Comparison of ENCODE assay signal across 27 cellular contexts in genomic region chr15:89982315-89983055, GRCh38. TPM values are rescaled to one million over a fixed set of nuclear protein-coding genes. Genes with fewer than 3 reads are reported as not detected.
A peak's percentile ranks its signal among the peaks of the same experiment; 100 is the strongest.
DNase-seq lines count a peak whose midpoint lies in the region; ATAC-seq, FAIRE-seq and TF ChIP-seq lines count a peak whose summit lies in the region.
"Had no signal": no experiment of that assay in that cellular context is flagged by ENCODE, and none has a peak within 500 bp of the region (broad histone marks: within the 10 kb centered on the region; RNA-seq: fewer than 3 reads in every experiment).

No MANE protein-coding gene starts in this region.

- H3K56ac ChIP-seq in mesendoderm (ENCODE audit: low read length) = peak overlapping the region; percentile 56

- WGBS in A549 (ENCODE audit: missing lambda C conversion rate) = 51% methylated on average over 7 of the region's 7 CpGs
- WGBS in HUES64 = 32% methylated on average over 7 of the region's 7 CpGs
- 47 to 62% methylated on average over 6 to 7 of the region's 7 CpGs for WGBS in endodermal cell (ENCODE audit: insufficient coverage in 1 of 2, insufficient read length in 1 of 2), 2 experiments
- WGBS in mesendoderm (ENCODE audit: extremely low coverage, insufficient coverage, low lambda C conversion rate) = no CpG with 5 or more reads among the region's 7 CpGs
- WGBS in trophoblast cell (ENCODE audit: extremely low coverage, insufficient coverage, insufficient read length) = no CpG with 5 or more reads among the region's 7 CpGs

- no peak overlapping the region for H3K4ac ChIP-seq in mesendoderm (ENCODE audit: low read depth, low read length)
- H3K4ac ChIP-seq in trophoblast cell (ENCODE audit: low read depth, low read length) = no peak overlapping the region

- H2BK15ac ChIP-seq in mesendoderm (replicated peaks; ENCODE audit: low read depth) = no peak overlapping the region

- H3K4me3 ChIP-seq in A549 = no peak overlapping the region
- no peak overlapping the region; the same call in 1 of the 2 replicates for H3K4me3 ChIP-seq in HUES64 (ENCODE audit: low read length)
- no peak overlapping the region for H3K4me3 ChIP-seq in endodermal cell (ENCODE audit: low read length)
- H3K4me3 ChIP-seq in mesendoderm (ENCODE audit: low read length) = no peak overlapping the region
- H3K4me3 ChIP-seq in trophoblast cell (ENCODE audit: low read depth, low read length) = no peak overlapping the region
- H3K4me3 ChIP-seq: GM23248 had no signal

- H4K8ac ChIP-seq in mesendoderm (ENCODE audit: low read depth, low read length) (no peak overlapping the region), trophoblast cell (ENCODE audit: low read depth, low read length) (no peak overlapping the region)

- CTCF ChIA-PET in A549 (lab: Yijun Ruan, JAX) = interaction anchor here (1.5 to 2.0 kb wide), 2 partner anchors 11 to 15 kb away, joined by 5 to 6 read pairs; no protein-coding TSS in a partner anchor
- CTCF ChIA-PET in CD4-positive, alpha-beta T cell (lab: Charles Lee) = interaction anchor here (0.6 kb wide), 2 partner anchors 136 to 1256 kb away, joined by 3 read pairs; no protein-coding TSS in a partner anchor

- H3K4me3 Mint-ChIP-seq in endodermal cell = no peak overlapping the region
- H3K4me3 Mint-ChIP-seq in CD4-positive, alpha-beta T cell = no peak overlapping the region

- H3K36me3 Mint-ChIP-seq in endodermal cell (ENCODE audit: low read depth) = peaks cover 2% of the 10 kb centered on the region
- H3K36me3 Mint-ChIP-seq in CD4-positive, alpha-beta T cell (ENCODE audit: low read depth) = no peaks in the 10 kb centered on the region

- H3K23ac ChIP-seq in mesendoderm (ENCODE audit: low read length) = no peak overlapping the region
- no peak overlapping the region for H3K23ac ChIP-seq in trophoblast cell (ENCODE audit: low read length)

- H2AK5ac ChIP-seq in mesendoderm (ENCODE audit: low read length) (no peak overlapping the region), trophoblast cell (ENCODE audit: low read length) (no peak overlapping the region)

- no peaks in the 10 kb centered on the region for H3K79me1 ChIP-seq in mesendoderm (ENCODE audit: low read length)
- H3K79me1 ChIP-seq in trophoblast cell (ENCODE audit: low read length) = no peaks in the 10 kb centered on the region

- H2BK5ac ChIP-seq in mesendoderm (ENCODE audit: low read length) (no peak overlapping the region), trophoblast cell (ENCODE audit: low read depth, low read length, poor library complexity) (no peak overlapping the region)

- H3K27me3 Mint-ChIP-seq in endodermal cell (ENCODE audit: insufficient read depth) = peaks cover 35% of the 10 kb centered on the region
- H3K27me3 Mint-ChIP-seq in CD4-positive, alpha-beta T cell = no peaks in the 10 kb centered on the region

- TF ChIP-seq POLR2A in A549 (IDR thresholded peaks at IDR 0.05; ENCODE audit: low read length) = no peak

- H2BK120ac ChIP-seq in mesendoderm (ENCODE audit: low read depth, low read length) = no peak overlapping the region
- H2BK120ac ChIP-seq in trophoblast cell (ENCODE audit: insufficient read depth, low read length, poor library complexity) = no peak overlapping the region

- H3K79me2 ChIP-seq in mesendoderm (ENCODE audit: control insufficient read depth, insufficient read depth, low read length) (no peaks in the 10 kb centered on the region), trophoblast cell (ENCODE audit: control insufficient read depth, insufficient read depth, low read length, poor library complexity) (no peaks in the 10 kb centered on the region)

- H3K14ac ChIP-seq in trophoblast cell (ENCODE audit: low read length) = no peak overlapping the region

- TF ChIP-seq CTCF in A549 (IDR thresholded peaks at IDR 0.05) (no peak), endodermal cell (conservative IDR thresholded peaks at IDR 0.05) (no peak)
- no peak for TF ChIP-seq CTCF in CD4-positive, alpha-beta T cell (IDR thresholded peaks at IDR 0.05)

- H3K4me2 ChIP-seq in A549 (no peak overlapping the region), mesendoderm (ENCODE audit: low read length) (no peak overlapping the region), trophoblast cell (ENCODE audit: low read length) (no peak overlapping the region)

- H2BK12ac ChIP-seq in trophoblast cell (ENCODE audit: low read length) = no peak overlapping the region

- H3K18ac ChIP-seq in mesendoderm (ENCODE audit: low read length) (no peak overlapping the region), trophoblast cell (ENCODE audit: low read length) (no peak overlapping the region)

- no peak for TF ChIP-seq EP300 in A549 (IDR thresholded peaks at IDR 0.05)

- FAIRE-seq in A549 (lab: Jason Lieb, UNC) = no peak
- FAIRE-seq: GM18507, HepG2 had no signal

- H3K9ac ChIP-seq in HUES64 (ENCODE audit: low read depth, low read length) (peak overlapping the region; percentile 54; the same call in 1 of the 2 replicates), endodermal cell (ENCODE audit: extremely low read depth, low read length, poor library complexity, severe bottlenecking) (no peak overlapping the region), mesendoderm (ENCODE audit: low read length) (no peak overlapping the region), trophoblast cell (ENCODE audit: low read length) (no peak overlapping the region)
- H3K9ac ChIP-seq: GM23248 had no signal

- ATAC-seq in A549 = peak; percentile 24 to 31; a peak in 1 of 6 replicates
- ATAC-seq in CD4-positive, alpha-beta T cell (ENCODE audit: poor library complexity) = no peak
- ATAC-seq: HepG2, Panc1 had no signal

- POLR2A ChIA-PET in A549 (lab: Yijun Ruan, JAX) = no interaction called here
- POLR2A ChIA-PET in CD4-positive, alpha-beta T cell (lab: Charles Lee) = no interaction called here

- DNase-seq in A549 (ENCODE audit: low read depth in 1 of 2, low spot score in 1 of 2) (no peak), endodermal cell (peak; percentile 88), mesendoderm (no peak), SKM-1 treated with dmso at 0.1 percent for 144 hours (lab: John Stamatoyannopoulos, UW; ENCODE audit: unreplicated experiment) (no peak), trophoblast cell (no peak), ureter (ENCODE audit: low spot score) (no peak)
- no peak for DNase-seq in CD4-positive, alpha-beta T cell
- DNase-seq: ACHN, BE2C, DMS153, GM23248, HCEC 1CT, KBM-7, MV-4-11, NCI-H1105 treated with DMSO at 0.1 percent for 48 hours, NCI-H1694, NCI-H2029 treated with DMSO at 0.1 percent for 48 hours, NCI-H2227 treated with DMSO at 0.1 percent for 48 hours, NCI-H69, SHP77 had no signal

- H3K4me1 Mint-ChIP-seq in endodermal cell = peaks cover 14% of the 10 kb centered on the region
- no peaks in the 10 kb centered on the region for H3K4me1 Mint-ChIP-seq in CD4-positive, alpha-beta T cell (ENCODE audit: low read depth)

- peaks cover 25% of the 10 kb centered on the region for H3K9me3 Mint-ChIP-seq in endodermal cell
- peaks cover 3% of the 10 kb centered on the region for H3K9me3 Mint-ChIP-seq in CD4-positive, alpha-beta T cell

- H4K91ac ChIP-seq in trophoblast cell (ENCODE audit: low read depth, low read length) = no peak overlapping the region

- H3K36me3 ChIP-seq in HUES64 (ENCODE audit: insufficient read depth, low read length) = no peaks in the 10 kb centered on the region
- no peaks in the 10 kb centered on the region for H3K36me3 ChIP-seq in endodermal cell (ENCODE audit: control insufficient read depth, insufficient read depth, low read length)
- H3K36me3 ChIP-seq in mesendoderm (ENCODE audit: control insufficient read depth, insufficient read depth, low read length) = no peaks in the 10 kb centered on the region
- no peaks in the 10 kb centered on the region for H3K36me3 ChIP-seq in trophoblast cell (ENCODE audit: control insufficient read depth in 1 of 2, insufficient read depth in 2 of 2, low read length in 2 of 2)
- H3K36me3 ChIP-seq: BE2C had no signal

- peaks cover 37% of the 10 kb centered on the region for H3K27me3 ChIP-seq in HUES64 (ENCODE audit: insufficient read depth, low read length)
- no peaks in the 10 kb centered on the region for H3K27me3 ChIP-seq in endodermal cell (ENCODE audit: control insufficient read depth, insufficient read depth, low read length, poor library complexity, severe bottlenecking)
- no peaks in the 10 kb centered on the region for H3K27me3 ChIP-seq in mesendoderm (ENCODE audit: insufficient read depth, low read length, poor library complexity)
- H3K27me3 ChIP-seq in CD4-positive, alpha-beta T cell (ENCODE audit: control insufficient read depth, insufficient read depth, low read length) = no peaks in the 10 kb centered on the region
- no peaks in the 10 kb centered on the region for H3K27me3 ChIP-seq in trophoblast cell (ENCODE audit: insufficient read depth, low read length)
- H3K27me3 ChIP-seq: BE2C had no signal

- intact Hi-C loops in CD4-positive, alpha-beta T cell (cut with DNase I, micrococcal nuclease) = loop anchor here in 1 of 2 experiments (5.0 kb wide), 1 partner anchor 40 kb away; no protein-coding TSS in a partner anchor

- H3K27ac ChIP-seq in A549 (no peak overlapping the region), HUES64 (ENCODE audit: low read depth, low read length) (peak overlapping the region; percentile 61; the same call in 1 of the 2 replicates), endodermal cell (ENCODE audit: low read depth, low read length) (no peak overlapping the region), mesendoderm (ENCODE audit: low read depth, low read length) (no peak overlapping the region), trophoblast cell (ENCODE audit: low read depth, low read length) (no peak overlapping the region)
- no peak overlapping the region for H3K27ac ChIP-seq in CD4-positive, alpha-beta T cell (ENCODE audit: low read depth, low read length)
- H3K27ac ChIP-seq: 22Rv1, GM23248, RWPE1 had no signal

- no peak overlapping the region for H2AFZ ChIP-seq in trophoblast cell (ENCODE audit: insufficient read depth, low read length, poor library complexity)
- H2AFZ ChIP-seq: GM23248 had no signal

- TF ChIP-seq RAD21 in A549 (conservative IDR thresholded peaks at IDR 0.05 in 1 of 2, IDR thresholded peaks at IDR 0.05 in 1 of 2) = no peak

- H3K4me1 ChIP-seq in A549 (no peaks in the 10 kb centered on the region), HUES64 (ENCODE audit: insufficient read depth, low read length) (peaks cover 16% of the 10 kb centered on the region; the same call in 1 of the 2 replicates), endodermal cell (ENCODE audit: control insufficient read depth, insufficient read depth, low read length) (no peaks in the 10 kb centered on the region), mesendoderm (ENCODE audit: control insufficient read depth, low read depth, low read length) (peaks cover 2% of the 10 kb centered on the region), trophoblast cell (ENCODE audit: control insufficient read depth in 1 of 2, insufficient read depth in 2 of 2, low read length in 2 of 2) (no peaks in the 10 kb centered on the region)
- H3K4me1 ChIP-seq: BE2C had no signal

- H3K27ac Mint-ChIP-seq in endodermal cell = peak overlapping the region; percentile 17
- H3K27ac Mint-ChIP-seq in CD4-positive, alpha-beta T cell = no peak overlapping the region
- H3K27ac Mint-ChIP-seq: CD14-positive monocyte had no signal

- no peak overlapping the region for H4K5ac ChIP-seq in mesendoderm (ENCODE audit: low read length)

- no peaks in the 10 kb centered on the region for H3K9me3 ChIP-seq in A549
- H3K9me3 ChIP-seq in HUES64 (ENCODE audit: insufficient read depth, low read depth, low read length) = peaks cover 12% of the 10 kb centered on the region
- H3K9me3 ChIP-seq in endodermal cell (ENCODE audit: control insufficient read depth, low read length) = peaks cover 7% of the 10 kb centered on the region
- peaks cover 10% of the 10 kb centered on the region for H3K9me3 ChIP-seq in CD4-positive, alpha-beta T cell (ENCODE audit: control insufficient read depth, low read length)
- H3K9me3 ChIP-seq in trophoblast cell (ENCODE audit: insufficient read depth, low read depth, low read length) = peaks cover 4% of the 10 kb centered on the region
- H3K9me3 ChIP-seq: BE2C had no signal

- H4K12ac ChIP-seq in trophoblast cell (ENCODE audit: low read depth, low read length) = no peak overlapping the region

RNA-seq across cellular contexts. Expression of gene ZNF710, which starts 18.6 kb away (rescaled TPM):
- polyA plus RNA-seq in A549 (2011; rRNA removed) = 2.6 and 5.0 TPM in 2 replicates
- 4.3 and 6.4 TPM in 2 replicates for polyA plus RNA-seq in A549 (2012; cell fraction: cytosol; rRNA removed)
- 13.5 and 14.4 TPM in 2 replicates for polyA plus RNA-seq in A549 (2012; cell fraction: nucleus; rRNA removed)
- polyA plus RNA-seq in A549 (2017; fragmentation: RNase III; extraction: RNeasy Plus Mini Kit Qiagen cat#74134 plus additional on column Dnase treatment) = 7.2 to 10.2 TPM (median 7.8 TPM) in 3 replicates
- 3.7 and 8.3 TPM in 2 replicates for polyA minus RNA-seq in A549 (2011; rRNA and poly(A)+ RNA removed)
- 22.4 TPM for polyA plus RNA-seq in HUES64 (2013, experiment 1 of 2)
- 20.4 TPM for polyA plus RNA-seq in HUES64 (2013, experiment 2 of 2)
- 10 to 100 TPM; 31.8 to 39.1 TPM for total RNA-seq in endodermal cell
- 37.1 TPM for polyA plus RNA-seq in endodermal cell (2013, experiment 1 of 2)
- 33.8 TPM for polyA plus RNA-seq in endodermal cell (2013, experiment 2 of 2)
- polyA plus RNA-seq in mesendoderm (2013, experiment 1 of 2) = 51.0 TPM
- 54.6 TPM for polyA plus RNA-seq in mesendoderm (2013, experiment 2 of 2)
- 1 to 10 TPM; 6.5 to 7.7 TPM for total RNA-seq in CD4-positive, alpha-beta T cell
- polyA plus RNA-seq in trophoblast cell (2013) = 27.6 and 29.8 TPM in 2 replicates
- 31.4 TPM for total RNA-seq in ureter
